ENCODE assay signal across 14 cellular contexts in the genomic region with DNA sequence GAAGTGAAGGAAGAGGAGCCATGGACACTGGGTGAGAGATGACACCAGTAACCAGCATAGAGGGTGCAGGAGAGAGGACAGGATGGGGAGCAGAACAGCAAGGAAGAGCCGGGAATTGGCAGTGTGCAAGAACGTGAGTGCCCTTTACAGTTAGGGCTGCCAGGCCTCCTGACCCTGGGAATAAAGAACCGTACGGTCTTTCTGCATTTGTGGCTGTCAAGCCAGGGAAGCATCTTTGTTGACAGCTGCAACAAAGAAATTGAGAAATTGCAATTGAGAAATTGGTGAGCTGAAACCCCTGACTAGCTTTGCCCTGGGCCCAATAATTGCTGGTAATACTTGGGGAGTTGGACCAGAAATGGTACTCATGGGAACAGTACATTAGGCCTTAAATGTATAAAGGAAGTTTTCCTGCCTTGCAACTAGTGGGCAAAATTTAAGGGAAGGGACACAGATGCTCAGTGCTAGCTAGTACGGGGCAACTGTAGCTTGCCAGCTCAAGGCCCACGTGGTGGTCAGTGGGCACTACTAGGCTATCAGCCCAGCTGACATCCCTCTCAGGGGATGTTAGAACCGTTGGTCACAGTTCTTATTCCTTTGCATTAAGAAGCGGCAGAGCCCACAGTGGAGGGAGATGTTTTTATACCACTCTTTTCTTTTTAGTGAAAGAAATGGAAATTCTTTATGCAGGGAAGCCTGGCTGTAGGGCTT. TPM values are rescaled to one million over a fixed set of nuclear protein-coding genes. Genes with fewer than 3 reads are reported as not detected.
A peak's percentile ranks its signal among the peaks of the same experiment; 100 is the strongest.
DNase-seq lines count a peak whose midpoint lies in the region; ATAC-seq, FAIRE-seq and TF ChIP-seq lines count a peak whose summit lies in the region.
"Had no signal": no experiment of that assay in that cellular context is flagged by ENCODE, and none has a peak within 500 bp of the region (broad histone marks: within the 10 kb centered on the region; RNA-seq: fewer than 3 reads in every experiment).

No MANE protein-coding gene starts in this region.

- peaks cover 6% of the 10 kb centered on the region; the same call in 1 of the 2 replicates for H3K4me1 ChIP-seq in H9 (ENCODE audit: insufficient read depth, low read length)
- peaks cover 0 to 4% (median 1%) of the 10 kb centered on the region in 4 experiments; a peak in 3 of 7 replicates for H3K4me1 ChIP-seq in H1 (replicated peaks in 1 of 4; ENCODE audit: control insufficient read depth in 3 of 4, insufficient read depth in 4 of 4, low read length in 3 of 4)

- H3K4me2 ChIP-seq in H9 (ENCODE audit: insufficient read depth, insufficient read length, low read length) (no peak overlapping the region), H1 (ENCODE audit: insufficient read depth in 1 of 2, low read depth in 2 of 2, low read length in 2 of 2) (no peak overlapping the region)

- H2AK5ac ChIP-seq in H9 (ENCODE audit: insufficient read length, low read length): no peak overlapping the region
- H2AK5ac ChIP-seq in H1 (ENCODE audit: low read depth, low read length): no peak overlapping the region

- H3K79me2 ChIP-seq in H9 (ENCODE audit: insufficient read depth, low read length) (no peaks in the 10 kb centered on the region), H1 (ENCODE audit: control insufficient read depth in 1 of 2, insufficient read depth in 2 of 2, low read length in 2 of 2) (no peaks in the 10 kb centered on the region)

- H3T11ph ChIP-seq in H9 (ENCODE audit: low read length): no peak overlapping the region

- H3K27ac ChIP-seq in H9 (ENCODE audit: insufficient read length, low read depth, low read length) (no peak overlapping the region), H1 (ENCODE audit: low read depth, low read length) (no peak overlapping the region), substantia nigra (ENCODE audit: low read depth, low read length, poor library complexity, severe bottlenecking) (peak overlapping the region; percentile 2)

- H3K9me3 ChIP-seq in H9 (ENCODE audit: control insufficient read depth, low read depth, low read length): no peaks in the 10 kb centered on the region
- H3K9me3 ChIP-seq in H1 (ENCODE audit: insufficient read depth in 2 of 2, low read depth in 1 of 2, low read length in 1 of 2): no peaks in the 10 kb centered on the region

- H4K8ac ChIP-seq in H9 (replicated peaks; ENCODE audit: insufficient read length, low read depth, low read length): no peak overlapping the region
- no peak overlapping the region for H4K8ac ChIP-seq in H1 (ENCODE audit: extremely low read depth, insufficient read depth, low read length)

- peaks cover 2 to 27% (median 12%) of the 10 kb centered on the region in 4 experiments; a peak in 6 of 8 replicates for H3K36me3 ChIP-seq in H1 (ENCODE audit: control insufficient read depth in 2 of 4, insufficient read depth in 4 of 4, low read length in 3 of 4)

- no peak overlapping the region for H3K4me3 Mint-ChIP-seq in H9
- no peak overlapping the region for H3K4me3 Mint-ChIP-seq in WTC11
- H3K4me3 Mint-ChIP-seq in mesothelial cell of epicardium: no peak overlapping the region
- no peak overlapping the region for H3K4me3 Mint-ChIP-seq in activated T-cell treated with anti-CD3 and anti-CD28 coated beads, Interleukin-2, amount 50 U/mL, for 4 hours
- H3K4me3 Mint-ChIP-seq: B cell; CD4-positive, alpha-beta T cell had no signal

- H3K4me1 Mint-ChIP-seq in H9 (peaks cover 8 to 13% of the 10 kb centered on the region in 2 experiments), WTC11 (peaks cover 14% of the 10 kb centered on the region), mesothelial cell of epicardium (peaks cover 3% of the 10 kb centered on the region)
- H3K4me1 Mint-ChIP-seq in activated T-cell treated with anti-CD3 and anti-CD28 coated beads, Interleukin-2, amount 50 U/mL, for 4 hours (ENCODE audit: low read depth): peaks cover 28% of the 10 kb centered on the region

- H2AFZ ChIP-seq in H9 (ENCODE audit: low read length): no peak overlapping the region
- no peak overlapping the region for H2AFZ ChIP-seq in H1 (ENCODE audit: low read length)

- H3K4me3 ChIP-seq in H1 (ENCODE audit: extremely low read depth in 1 of 4, insufficient read depth in 2 of 4, low read depth in 3 of 4, low read length in 4 of 4): no peak overlapping the region
- H3K4me3 ChIP-seq: GM12878 had no signal

- no peak for FAIRE-seq in H1 (lab: Jason Lieb, UNC)
- FAIRE-seq: A204.1, GM12878 had no signal

- H2BK120ac ChIP-seq in H9 (ENCODE audit: low read depth, low read length, poor library complexity, severe bottlenecking) (no peak overlapping the region), H1 (replicated peaks; ENCODE audit: low read depth, low read length) (no peak overlapping the region)

- H2BK5ac ChIP-seq in H9 (ENCODE audit: insufficient read length, low read length) (no peak overlapping the region), H1 (ENCODE audit: low read depth, low read length) (0 out of 2 replicates have a peak overlapping the region, but pooled peaks have one; percentile 15)

- peaks cover 3 to 20% (median 4%) of the 10 kb centered on the region in 3 experiments; a peak in 5 of 7 replicates for H3K36me3 Mint-ChIP-seq in H9 (ENCODE audit: insufficient read depth in 1 of 3, low read depth in 3 of 3)
- peaks cover 40% of the 10 kb centered on the region for H3K36me3 Mint-ChIP-seq in WTC11
- peaks cover 16% of the 10 kb centered on the region for H3K36me3 Mint-ChIP-seq in mesothelial cell of epicardium
- peaks cover 8% of the 10 kb centered on the region for H3K36me3 Mint-ChIP-seq in activated T-cell treated with anti-CD3 and anti-CD28 coated beads, Interleukin-2, amount 50 U/mL, for 4 hours (ENCODE audit: insufficient read depth)

- H3K9ac ChIP-seq in H9 (ENCODE audit: extremely low read depth, insufficient read length, low read length) (no peak overlapping the region), H1 (replicated peaks in 1 of 4; ENCODE audit: extremely low read depth in 1 of 4, low read depth in 3 of 4, low read length in 3 of 4) (no peak overlapping the region)

- no CpG with 5 or more reads among the region's 8 CpGs for WGBS in H9 (ENCODE audit: extremely low coverage, insufficient read length, low lambda C conversion rate)
- WGBS in H1 (ENCODE audit: extremely low coverage in 1 of 2, insufficient coverage in 1 of 2, insufficient read length in 1 of 2, insufficient replicate concordance in 2 of 2, low coverage in 1 of 2, low lambda C conversion rate in 2 of 2, missing lambda C conversion rate in 1 of 2), 2 experiments: 90% methylated on average over 8 of the region's 8 CpGs; no CpG with 5 or more reads in 1 of the 2 experiments

- H3K27ac Mint-ChIP-seq in H9 (peak overlapping the region in 2 of 3 experiments; percentile 12 to 13; a peak in 2 of 7 replicates), WTC11 (peak overlapping the region; percentile 70), mesothelial cell of epicardium (no peak overlapping the region)
- H3K27ac Mint-ChIP-seq: B cell; CD4-positive, alpha-beta T cell had no signal

- H3K27me3 Mint-ChIP-seq in H9 (ENCODE audit: low read depth) (no peaks in the 10 kb centered on the region), WTC11 (ENCODE audit: low read depth) (no peaks in the 10 kb centered on the region), mesothelial cell of epicardium (ENCODE audit: low read depth) (no peaks in the 10 kb centered on the region)
- H3K27me3 Mint-ChIP-seq in activated T-cell treated with anti-CD3 and anti-CD28 coated beads, Interleukin-2, amount 50 U/mL, for 4 hours (ENCODE audit: low read depth): no peaks in the 10 kb centered on the region
- H3K27me3 Mint-ChIP-seq: B cell; CD4-positive, alpha-beta T cell had no signal

- H4K5ac ChIP-seq in H9 (ENCODE audit: insufficient read length, low read depth, low read length) (no peak overlapping the region), H1 (ENCODE audit: insufficient read length, low read depth, low read length) (no peak overlapping the region)

- POLR2A ChIA-PET in WTC11 (lab: Charles Lee): no interaction called here
- POLR2A ChIA-PET in H1 (lab: Charles Lee; ENCODE audit: partially characterized antibody): interaction anchor here (0.7 to 1.8 kb wide), 2 partner anchors 9 to 656 kb away, joined by 3 to 5 read pairs; no protein-coding TSS in a partner anchor

- TF ChIP-seq CTCF in H9 (conservative IDR thresholded peaks at IDR 0.05) (no peak), WTC11 (IDR thresholded peaks at IDR 0.05) (no peak), H1 (IDR thresholded peaks at IDR 0.05; ENCODE audit: control extremely low read depth in 1 of 3, insufficient read depth in 1 of 3, low read depth in 1 of 3, low read length in 3 of 3) (no peak), mesothelial cell of epicardium (IDR thresholded peaks at IDR 0.05; ENCODE audit: unreplicated experiment) (no peak)

- no peaks in the 10 kb centered on the region for H3K9me3 Mint-ChIP-seq in H9
- H3K9me3 Mint-ChIP-seq in WTC11: 0 out of 2 replicates have a peak, but pooled peaks cover 5% of the 10 kb centered on the region
- no peaks in the 10 kb centered on the region for H3K9me3 Mint-ChIP-seq in mesothelial cell of epicardium
- H3K9me3 Mint-ChIP-seq in activated T-cell treated with anti-CD3 and anti-CD28 coated beads, Interleukin-2, amount 50 U/mL, for 4 hours: no peaks in the 10 kb centered on the region
- H3K9me3 Mint-ChIP-seq: CD4-positive, alpha-beta T cell had no signal

- no peak overlapping the region for H4K91ac ChIP-seq in H9 (ENCODE audit: insufficient read length, low read depth, low read length)
- H4K91ac ChIP-seq in H1 (replicated peaks; ENCODE audit: insufficient read length, low read length): no peak overlapping the region

- peak; percentile 40 for ATAC-seq in WTC11
- ATAC-seq in activated T-cell treated with anti-CD3 and anti-CD28 coated beads, Interleukin-2, amount 50 U/mL, for 4 hours: no peak
- ATAC-seq: GM12878, HCT116 had no signal

- no peak for TF ChIP-seq EP300 in H1 (IDR thresholded peaks at IDR 0.05; ENCODE audit: borderline replicate concordance in 1 of 2, low read depth in 2 of 2, low read length in 2 of 2)

- H3K79me1 ChIP-seq in H9 (ENCODE audit: insufficient read depth, low read depth, low read length, poor library complexity, severe bottlenecking): no peaks in the 10 kb centered on the region
- no peaks in the 10 kb centered on the region for H3K79me1 ChIP-seq in H1 (ENCODE audit: low read depth, low read length)

- DNase-seq in H9: no peak
- DNase-seq in WTC11 (ENCODE audit: low spot score): no peak
- no peak for DNase-seq in H1 (ENCODE audit: low read depth in 1 of 2, low spot score in 2 of 2)
- DNase-seq in substantia nigra (lab: John Stamatoyannopoulos, UW): no peak
- no peak for DNase-seq in mesothelial cell of epicardium (ENCODE audit: low spot score in 2 of 2, unreplicated experiment in 2 of 2)
- DNase-seq in activated T-cell treated with anti-CD3 and anti-CD28 coated beads, Interleukin-2, amount 50 U/mL, for 4 hours: no peak
- DNase-seq in GOT3 (lab: John Stamatoyannopoulos, UW): no peak
- DNase-seq: C1 segment of cervical spinal cord; CD4-positive, alpha-beta T cell; DMS79 had no signal

- TF ChIP-seq RAD21 in H1 (IDR thresholded peaks at IDR 0.05 in 1 of 2, conservative IDR thresholded peaks at IDR 0.05 in 1 of 2; ENCODE audit: low read depth in 2 of 2, low read length in 2 of 2): no peak

- no peak overlapping the region for H3K18ac ChIP-seq in H9 (ENCODE audit: insufficient read length, low read depth, low read length)
- H3K18ac ChIP-seq in H1 (ENCODE audit: extremely low read depth, low read length): no peak overlapping the region

- no peak overlapping the region for H3K14ac ChIP-seq in H9 (ENCODE audit: insufficient read depth, low read length)
- H3K14ac ChIP-seq in H1 (ENCODE audit: insufficient read length): no peak overlapping the region

- H2BK15ac ChIP-seq in H9 (ENCODE audit: low read depth, low read length) (no peak overlapping the region), H1 (ENCODE audit: low read length) (no peak overlapping the region)

- H2BK12ac ChIP-seq in H9 (ENCODE audit: insufficient read length, low read depth, low read length) (no peak overlapping the region), H1 (ENCODE audit: low read depth, low read length) (no peak overlapping the region)

- H2BK20ac ChIP-seq in H9 (ENCODE audit: low read depth, low read length, poor library complexity, severe bottlenecking): no peak overlapping the region
- H2BK20ac ChIP-seq in H1 (ENCODE audit: low read length): no peak overlapping the region

- no peak overlapping the region for H3K23ac ChIP-seq in H9 (ENCODE audit: insufficient read length, low read depth, low read length)
- H3K23ac ChIP-seq in H1 (ENCODE audit: insufficient read length): no peak overlapping the region

- TF ChIP-seq POLR2A in H1 (IDR thresholded peaks at IDR 0.05; ENCODE audit: control extremely low read depth in 1 of 2, low read depth in 2 of 2, low read length in 2 of 2): peak in 1 of 2 experiments; percentile 46; a peak in 1 of 3 replicates

- no peaks in the 10 kb centered on the region for H3K27me3 ChIP-seq in H9 (ENCODE audit: insufficient read depth, low read length)
- no peaks in the 10 kb centered on the region for H3K27me3 ChIP-seq in H1 (replicated peaks in 1 of 4; ENCODE audit: control insufficient read depth in 3 of 4, extremely low read depth in 1 of 4, insufficient read depth in 3 of 4, low read length in 3 of 4)

- H4K20me1 ChIP-seq in H9 (ENCODE audit: control insufficient read depth, insufficient read depth, insufficient read length) (no peaks in the 10 kb centered on the region), H1 (replicated peaks in 1 of 2; ENCODE audit: control insufficient read depth in 1 of 2, insufficient read depth in 2 of 2, low read length in 2 of 2) (peaks cover 0 to 3% of the 10 kb centered on the region in 2 experiments)

- H3K4ac ChIP-seq in H9 (ENCODE audit: low read depth, low read length): no peak overlapping the region
- H3K4ac ChIP-seq in H1 (replicated peaks; ENCODE audit: insufficient read length, low read depth, low read length): no peak overlapping the region

- H3K23me2 ChIP-seq in H9 (ENCODE audit: insufficient read length, low read depth, low read length, poor library complexity, severe bottlenecking): no peaks in the 10 kb centered on the region
- no peaks in the 10 kb centered on the region for H3K23me2 ChIP-seq in H1 (ENCODE audit: low read depth, low read length)

- CTCF ChIA-PET in WTC11 (lab: Charles Lee): no interaction called here
- CTCF ChIA-PET in H1 (lab: Charles Lee; ENCODE audit: partially characterized antibody): interaction anchor here (2.2 kb wide), 1 partner anchor 19 kb away, joined by 8 read pairs; no protein-coding TSS in a partner anchor

- H3K56ac ChIP-seq in H9 (ENCODE audit: insufficient read length, low read depth, low read length): no peak overlapping the region
- no peak overlapping the region for H3K56ac ChIP-seq in H1 (replicated peaks; ENCODE audit: insufficient read length, low read depth, low read length)

RNA-seq across cellular contexts. Expression of gene KCTD18, which starts 56.6 kb away (rescaled TPM):
- 3.4 and 4.9 TPM in 2 replicates for total RNA-seq in H9 (2021)
- total RNA-seq in WTC11 (2021): 4.9 to 6.7 TPM (median 5.7 TPM) in 3 replicates
- total RNA-seq in H1 (2021; fragmentation: NEBNext Ultra II Directional; extraction: Animal tissue kit (Norgen Biotek cat#: 25700)): 3.1 and 3.3 TPM in 2 replicates
- 1.6 and 2.1 TPM in 2 replicates for polyA plus RNA-seq in H1 (2011; rRNA removed)
- polyA plus RNA-seq in H1 (2011; cell fraction: cytosol; rRNA removed): 2.9 TPM
- polyA plus RNA-seq in H1 (2011; cell fraction: nucleus; rRNA removed): 2.0 TPM
- polyA plus RNA-seq in H1 (2012, experiment 1 of 2): 1.9 to 3.3 TPM (median 2.3 TPM) in 4 replicates
- polyA plus RNA-seq in H1 (2012, experiment 2 of 2): 0.37 TPM
- polyA plus RNA-seq in H1 (2013, experiment 1 of 2): 2.1 TPM
- polyA plus RNA-seq in H1 (2013, experiment 2 of 2): 1.7 TPM
- polyA minus RNA-seq in H1 (2011; rRNA and poly(A)+ RNA removed): 1.8 and 2.7 TPM in 2 replicates
- polyA minus RNA-seq in H1 (2011; cell fraction: cytosol; rRNA and poly(A)+ RNA removed): 1.8 TPM
- polyA minus RNA-seq in H1 (2011; cell fraction: nucleus; rRNA and poly(A)+ RNA removed): 2.6 TPM
- total RNA-seq in mesothelial cell of epicardium: 13.2 to 15.6 TPM (median 14.6 TPM) in 3 replicates
- total RNA-seq in activated T-cell treated with anti-CD3 and anti-CD28 coated beads, Interleukin-2, amount 50 U/mL, for 4 hours: 10 to 100 TPM; 11.7 to 12.9 (median 12.7) TPM
